ENCODE assay signal across 1 cellular context in genomic region chr9:15422355-15423327, GRCh38.
TF ChIP-seq lines count a peak whose summit lies in the region.

Gene SNAPC3, plus strand, starts transcription at chr9:15422876. Its CDS starts 4 bp downstream, at chr9:15422880.

TF ChIP-seq in liver, 16 proteins besides CTCF, POLR2A, EP300 and RAD21 (continued from another document):
- TF ChIP-seq ZBTB33 (IDR thresholded peaks at IDR 0.05) (peak; percentile 38), YY1 (IDR thresholded peaks at IDR 0.05) (peak; percentile 96), FOXA2 (IDR thresholded peaks at IDR 0.05) (no peak), ATF3 (IDR thresholded peaks at IDR 0.05) (no peak), EGR1 (IDR thresholded peaks at IDR 0.05; ENCODE audit: low read depth in 2 of 2) (no peak), JUND (IDR thresholded peaks at IDR 0.05) (no peak)
